ENCODE assay signal across 8 cellular contexts in the genomic region with DNA sequence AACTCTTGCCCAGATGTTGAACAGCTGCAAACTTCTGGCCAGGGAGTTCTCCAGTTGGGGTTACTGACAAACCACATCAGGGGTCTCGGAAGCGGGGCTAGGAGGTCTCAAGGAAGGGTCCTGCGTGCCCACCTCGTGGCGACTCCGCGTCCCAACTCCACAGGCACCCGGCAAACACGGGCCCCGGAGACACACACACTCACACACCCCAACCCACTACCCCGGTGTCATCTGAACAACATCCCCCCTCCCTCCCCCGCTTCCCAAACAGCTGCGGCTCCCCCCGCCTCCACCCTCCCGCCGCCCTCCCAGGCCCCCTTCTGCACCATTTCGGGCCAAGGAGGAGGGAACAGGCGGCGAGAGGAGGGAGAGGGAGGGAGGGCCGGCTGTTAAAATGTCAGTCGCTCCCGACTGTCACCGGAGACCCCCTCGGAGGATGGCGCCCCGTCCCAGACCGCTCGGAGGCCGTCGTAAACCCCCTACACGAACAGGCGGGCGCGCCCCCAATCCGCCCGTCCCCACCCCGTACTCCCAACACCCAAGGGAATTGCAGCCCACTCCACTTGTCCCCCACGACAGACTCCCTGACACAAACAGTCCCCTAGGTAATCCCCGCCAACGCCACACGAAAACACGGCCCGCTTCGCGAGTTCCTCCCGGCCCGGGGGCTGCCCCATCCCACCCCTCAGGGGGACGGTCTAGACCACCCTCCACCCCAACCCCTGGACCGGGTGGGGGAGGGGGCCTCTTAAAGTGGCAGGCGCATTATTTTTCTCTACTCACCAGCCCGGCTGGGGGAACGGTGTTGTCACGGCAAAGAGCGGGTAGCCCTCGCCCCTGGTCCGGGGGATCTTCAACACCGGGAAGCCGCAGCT. TPM values are rescaled to one million over a fixed set of nuclear protein-coding genes. Genes with fewer than 3 reads are reported as not detected.
DNase-seq lines count a peak whose midpoint lies in the region; ATAC-seq lines count a peak whose summit lies in the region.

No MANE protein-coding gene starts in this region.

- peaks cover 59 to 83% (median 71%) of the 10 kb centered on the region in 4 donors for H3K4me1 Mint-ChIP-seq in CD4-positive, alpha-beta memory T cell

- peaks cover 4% of the 10 kb centered on the region for H3K36me3 ChIP-seq in CD4-positive, alpha-beta memory T cell (ENCODE audit: insufficient read depth, low read length)

- intact Hi-C loops in CD4-positive, alpha-beta memory T cell (cut with micrococcal nuclease), result loop anchor here (1.0 to 10.0 kb wide), 4 partner anchors 20 to 405 kb away; a partner anchor contains a TSS

- H3K27ac ChIP-seq in CD4-positive, alpha-beta memory T cell (ENCODE audit: low read depth, low read length), result peak overlapping the region; percentile 94
- H3K27ac ChIP-seq in caudate nucleus (ENCODE audit: low read depth, low read length), result peak overlapping the region; percentile 98
- peak overlapping the region; percentile 99 for H3K27ac ChIP-seq in layer of hippocampus (ENCODE audit: low read depth, low read length)

- no peaks in the 10 kb centered on the region for H3K9me3 Mint-ChIP-seq in CD4-positive, alpha-beta memory T cell

- peak overlapping the region; percentile 90 to 96 (median 94) for H3K4me3 Mint-ChIP-seq in CD4-positive, alpha-beta memory T cell

- H3K9me3 ChIP-seq in CD4-positive, alpha-beta memory T cell (ENCODE audit: control insufficient read depth in 1 of 2, low read length in 2 of 2), result no peaks in the 10 kb centered on the region

- H3K27me3 Mint-ChIP-seq in CD4-positive, alpha-beta memory T cell, result no peaks in the 10 kb centered on the region

- peaks cover 81% of the 10 kb centered on the region for H3K4me1 ChIP-seq in CD4-positive, alpha-beta memory T cell (ENCODE audit: insufficient read depth, low read length)

- peak; percentile 0 for ATAC-seq in HG02623 (IDR thresholded peaks at IDR 0.05; ENCODE audit: unreplicated experiment)
- no peak for ATAC-seq in GM21717 (IDR thresholded peaks at IDR 0.05; ENCODE audit: unreplicated experiment)
- ATAC-seq in GM18861 (IDR thresholded peaks at IDR 0.05; ENCODE audit: unreplicated experiment), result no peak

- peak overlapping the region; percentile 79 to 85 for H3K4me3 ChIP-seq in CD4-positive, alpha-beta memory T cell (ENCODE audit: low read length in 2 of 2)

- H3K27me3 ChIP-seq in CD4-positive, alpha-beta memory T cell (ENCODE audit: insufficient read depth, low read length), result no peaks in the 10 kb centered on the region
- no peaks in the 10 kb centered on the region for H3K27me3 ChIP-seq in layer of hippocampus (ENCODE audit: control insufficient read depth, insufficient read depth, low read length)

- DNase-seq in CD4-positive, alpha-beta memory T cell, result peak; percentile 20 to 68 (median 29)
- peak; percentile 21 for DNase-seq in T follicular helper cell (ENCODE audit: low read depth)
- peak in 52 of 61 donors; percentile 37 to 83 (median 68) for DNase-seq in caudate nucleus (lab: John Stamatoyannopoulos, UW)
- DNase-seq in stimulated activated CD4-positive, alpha-beta T cell treated with anti-CD3 and anti-CD28 coated beads, Interleukin-4, amount 100 ng/mL, for 4 hours, result peak; percentile 42 to 44

- peaks cover 4 to 40% of the 10 kb centered on the region in 2 donors for H3K36me3 Mint-ChIP-seq in CD4-positive, alpha-beta memory T cell

- H3K27ac Mint-ChIP-seq in CD4-positive, alpha-beta memory T cell, result peak overlapping the region; percentile 87 to 97 (median 95)

- CTCF ChIA-PET in CD4-positive, alpha-beta memory T cell (lab: Charles Lee; ENCODE audit: partially characterized antibody), result interaction anchor here (0.7 to 11.5 kb wide), 8 partner anchors 8 to 109 kb away, joined by 3 to 257 read pairs (median 3); a partner anchor contains a TSS

- POLR2A ChIA-PET in CD4-positive, alpha-beta memory T cell (lab: Charles Lee; ENCODE audit: partially characterized antibody), result interaction anchor here (0.8 to 14.1 kb wide), 30 partner anchors 9 to 523 kb away, joined by 3 to 376 read pairs (median 6); a partner anchor contains a TSS

RNA-seq across cellular contexts. Expression of a gene that starts 0.6 kb away (rescaled TPM):
- total RNA-seq in CD4-positive, alpha-beta memory T cell, result 10 to 100 TPM; 65.0 to 69.6 TPM
- polyA plus RNA-seq in CD4-positive, alpha-beta memory T cell, result 10 to 100 TPM in 1 of 2 donors, 1 to 10 TPM in 1; 4.2 to 13.8 TPM
